Comparison of ENCODE assay signal across 24 cellular contexts in genomic region chr16:6916946-6917345, GRCh38.
"Had no signal": no experiment of that assay in that cellular context is flagged by ENCODE, and none has a peak within 500 bp of the region (broad histone marks: within the 10 kb centered on the region; RNA-seq: fewer than 3 reads in every experiment).

No MANE protein-coding gene starts in this region.

- DNase-seq: colonic mucosa; cortex of kidney; dermis blood vessel endothelial cell; dorsolateral prefrontal cortex; effector CD4-positive, alpha-beta T cell; effector CD8-positive, alpha-beta T cell; effector memory CD4-positive, alpha-beta T cell; effector memory CD8-positive, alpha-beta T cell; endodermal cell; erythroblast; esophagus squamous epithelium; foreskin fibroblast; foreskin keratinocyte; foreskin melanocyte; gastrocnemius medialis; glutamatergic neuron; head of caudate nucleus; heart left ventricle; heart right ventricle had no signal

- ATAC-seq: effector memory CD8-positive, alpha-beta T cell; esophagus mucosa; foreskin keratinocyte; gastrocnemius medialis; gastroesophageal sphincter; heart left ventricle; heart right ventricle had no signal

- H3K27ac ChIP-seq: colonic mucosa, coronary artery, epithelial cell of prostate, esophagus muscularis mucosa, esophagus squamous epithelium, foreskin keratinocyte, gastrocnemius medialis, gastroesophageal sphincter, heart left ventricle, heart right ventricle had no signal

- H3K4me1 ChIP-seq: colonic mucosa, esophagus muscularis mucosa, esophagus squamous epithelium, foreskin keratinocyte, gastrocnemius medialis, gastroesophageal sphincter, heart left ventricle, heart right ventricle had no signal

- H3K27me3 ChIP-seq: colonic mucosa, esophagus muscularis mucosa, esophagus squamous epithelium, foreskin keratinocyte, gastrocnemius medialis, gastroesophageal sphincter had no signal

- H3K36me3 ChIP-seq: colonic mucosa, esophagus muscularis mucosa, esophagus squamous epithelium, gastrocnemius medialis, gastroesophageal sphincter, heart left ventricle, heart right ventricle had no signal

- H3K4me3 ChIP-seq: colonic mucosa, coronary artery, dorsolateral prefrontal cortex, esophagus muscularis mucosa, esophagus squamous epithelium, gastrocnemius medialis, gastroesophageal sphincter, heart left ventricle, heart right ventricle had no signal

- H3K9me3 ChIP-seq: colonic mucosa, esophagus squamous epithelium, gastrocnemius medialis had no signal
